In the genomic region with DNA sequence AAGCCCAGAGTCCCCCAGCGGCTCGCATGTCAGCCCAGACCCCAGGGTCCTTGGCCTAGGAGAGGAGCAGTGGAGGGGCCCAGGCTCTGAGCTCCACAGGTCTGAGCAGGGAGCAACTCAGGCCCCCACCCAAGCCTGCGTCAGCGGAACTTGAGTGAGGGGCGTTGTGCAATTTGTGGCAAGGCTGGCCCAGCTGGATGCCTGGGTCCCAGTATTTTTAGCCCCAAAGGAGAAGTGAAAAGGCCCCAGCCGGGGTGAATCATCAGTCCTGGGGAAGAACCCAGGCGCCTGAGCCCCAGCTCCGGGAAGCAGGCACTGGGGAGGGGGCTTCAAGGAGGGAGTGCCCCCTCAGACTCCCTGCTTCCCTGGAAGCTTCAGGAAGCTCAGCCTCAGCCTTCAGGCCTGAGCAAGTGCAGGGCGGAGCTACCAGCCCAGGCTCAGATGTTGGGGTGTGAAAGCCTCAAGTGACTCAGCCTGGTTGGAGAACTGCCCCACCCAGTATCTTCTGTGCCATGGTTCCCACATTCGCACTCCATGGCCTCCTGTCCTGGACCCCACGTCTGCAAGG, we compare ENCODE assay signal across 6 cellular contexts. TPM values are rescaled to one million over a fixed set of nuclear protein-coding genes. Genes with fewer than 3 reads are reported as not detected.
DNase-seq lines count a peak whose midpoint lies in the region; ATAC-seq and TF ChIP-seq lines count a peak whose summit lies in the region.

No MANE protein-coding gene starts in this region.

- TF ChIP-seq POLR2A in breast epithelium (IDR thresholded peaks at IDR 0.05) = no peak

- peak; percentile 68 for DNase-seq in activated T-cell treated with anti-CD3 and anti-CD28 coated beads, Interleukin-2, amount 50 U/mL, for 1 hour
- DNase-seq in activated T-cell treated with anti-CD3 and anti-CD28 coated beads for 4 hours = no peak
- no peak for DNase-seq in breast epithelium (ENCODE audit: low spot score in 2 of 2)
- DNase-seq in neural progenitor cell (ENCODE audit: low spot score) = no peak
- DNase-seq in DMS114 treated with DMSO at 0.1 percent for 48 hours (lab: John Stamatoyannopoulos, UW; ENCODE audit: unreplicated experiment) = no peak

- no peak for ATAC-seq in HG02623 (IDR thresholded peaks at IDR 0.05; ENCODE audit: unreplicated experiment)

- H3K9me3 ChIP-seq in breast epithelium = no peaks in the 10 kb centered on the region
- no peaks in the 10 kb centered on the region for H3K9me3 ChIP-seq in neural progenitor cell (ENCODE audit: low read depth)

- H3K4me3 ChIP-seq in breast epithelium (peak overlapping the region in 1 of 3 donors; percentile 17), neural progenitor cell (no peak overlapping the region)

- H3K9ac ChIP-seq in neural progenitor cell = no peak overlapping the region

- H3K36me3 ChIP-seq in breast epithelium = no peaks in the 10 kb centered on the region
- H3K36me3 ChIP-seq in neural progenitor cell = no peaks in the 10 kb centered on the region

- peaks cover 24% of the 10 kb centered on the region for H3K4me1 Mint-ChIP-seq in neural progenitor cell

- peaks cover 45% of the 10 kb centered on the region for H3F3A ChIP-seq in neural progenitor cell (ENCODE audit: low read depth)

- peaks cover 9% of the 10 kb centered on the region for H4K20me1 ChIP-seq in neural progenitor cell (ENCODE audit: low read depth)

- H3K4me1 ChIP-seq in breast epithelium (no peaks in the 10 kb centered on the region), neural progenitor cell (peaks cover 4% of the 10 kb centered on the region)

- no peak overlapping the region for H2AFZ ChIP-seq in neural progenitor cell (replicated peaks)

- no peak overlapping the region for H3K4me3 Mint-ChIP-seq in neural progenitor cell

- H3K27me3 ChIP-seq in breast epithelium = no peaks in the 10 kb centered on the region
- no peaks in the 10 kb centered on the region for H3K27me3 ChIP-seq in neural progenitor cell

- H3K27ac ChIP-seq in breast epithelium (peak overlapping the region; percentile 77 to 85), neural progenitor cell (no peak overlapping the region)

- H3K9me3 Mint-ChIP-seq in neural progenitor cell = no peaks in the 10 kb centered on the region

- H3K4me2 ChIP-seq in neural progenitor cell = no peak overlapping the region

- intact Hi-C loops in breast epithelium (cut with DNase I; ENCODE audit: low total_unique reads) = no loop called here

- H3K79me2 ChIP-seq in neural progenitor cell (ENCODE audit: low read depth) = peaks cover 2% of the 10 kb centered on the region

- peaks cover 13% of the 10 kb centered on the region for H3K36me3 Mint-ChIP-seq in neural progenitor cell

- TF ChIP-seq CTCF in breast epithelium (IDR thresholded peaks at IDR 0.05) (no peak), neural progenitor cell (IDR thresholded peaks at IDR 0.05) (no peak)

- peak overlapping the region; percentile 53 for H3K27ac Mint-ChIP-seq in neural progenitor cell

- H3K27me3 Mint-ChIP-seq in neural progenitor cell (ENCODE audit: insufficient read depth, low read depth) = peaks cover 6% of the 10 kb centered on the region

RNA-seq across cellular contexts. Expression of a gene that starts 7.2 kb away (rescaled TPM):
- total RNA-seq in breast epithelium (10 to 100 TPM; 36.6 to 49.5 (median 47.3) TPM), neural progenitor cell (ENCODE audit: low replicate concordance) (27.0 and 28.2 TPM in 2 replicates)

RNA-seq across cellular contexts. Expression of a gene that starts 7.5 kb away (rescaled TPM):
- 10 to 100 TPM; 41.3 to 49.5 (median 45.2) TPM for total RNA-seq in breast epithelium
- total RNA-seq in neural progenitor cell (ENCODE audit: low replicate concordance) = 15.6 and 29.1 TPM in 2 replicates

RNA-seq across cellular contexts. Expression of a gene that starts 8.3 kb away (rescaled TPM):
- total RNA-seq in breast epithelium (100 to 1,000 TPM in 2 of 3 donors, 10 to 100 TPM in 1; 91.7 to 299 (median 143) TPM), neural progenitor cell (ENCODE audit: low replicate concordance) (1.2 TPM in 1 of 2 replicates, not detected in the other)

RNA-seq across cellular contexts. Expression of a gene that starts 14.1 kb away (rescaled TPM):
- total RNA-seq in breast epithelium = 10 to 100 TPM in 2 of 3 donors, 1 to 10 TPM in 1; 8.0 to 11.8 (median 10.2) TPM
- 10.7 and 46.9 TPM in 2 replicates for total RNA-seq in neural progenitor cell (ENCODE audit: low replicate concordance)

RNA-seq across cellular contexts. Expression of a gene that starts 37.4 kb away (rescaled TPM):
- total RNA-seq in breast epithelium = 1,000 to 10,000 TPM; 1,681 to 3,245 (median 1,756) TPM
- 94.8 and 268 TPM in 2 replicates for total RNA-seq in neural progenitor cell (ENCODE audit: low replicate concordance)

Comparison
In these comparisons a context has a peak if more than half of its experiments do, and no peak if none do; other contexts are left out.
1. RNA of a gene that starts 8.3 kb away (total RNA-seq): 91.7 to 299 TPM in breast epithelium; 1.2 TPM in neural progenitor cell; every median in the first group is over 10 times any median in the second.